In the genomic region with DNA sequence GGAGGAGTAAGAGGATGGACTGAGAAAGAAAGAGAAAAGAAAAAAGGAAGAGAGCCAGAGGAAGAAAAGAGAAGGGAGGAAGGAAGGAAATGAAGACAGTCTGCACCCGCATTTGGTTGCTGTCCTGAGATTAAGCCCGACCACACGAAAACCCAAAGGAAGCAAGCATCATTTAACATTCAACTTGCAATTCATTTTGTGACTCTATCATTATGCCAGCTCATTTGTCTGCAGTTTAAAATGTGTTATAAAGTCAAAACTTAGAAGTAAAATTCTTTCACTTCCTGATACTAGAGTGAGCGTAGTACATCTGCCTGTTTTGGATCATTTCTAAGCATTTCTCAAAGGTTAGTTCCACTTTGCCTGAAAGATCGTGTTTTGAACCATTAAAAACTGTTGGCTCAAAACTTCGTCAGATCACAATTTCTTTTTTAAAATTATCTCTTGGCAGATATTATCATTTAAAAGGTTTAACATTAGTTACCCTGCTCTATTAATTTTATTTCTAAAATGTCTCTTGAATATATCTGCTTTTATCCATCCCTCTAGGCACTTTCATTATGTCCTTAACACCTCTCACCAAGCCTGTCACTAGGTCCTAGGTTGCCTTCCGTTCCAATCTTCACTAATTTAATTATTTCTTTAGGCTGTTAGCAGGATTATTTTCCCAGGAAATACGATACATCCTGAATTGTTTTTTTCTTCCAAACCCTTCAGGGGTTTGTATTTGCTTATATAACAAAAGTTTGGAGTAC, we compare ENCODE assay signal across 8 cellular contexts.
DNase-seq lines count a peak whose midpoint lies in the region; ATAC-seq and TF ChIP-seq lines count a peak whose summit lies in the region.

No MANE protein-coding gene starts in this region.

- H3K27ac Mint-ChIP-seq in Calu3 (ENCODE audit: unreplicated experiment): no peak overlapping the region

- CTCF ChIA-PET in Calu3 (lab: Charles Lee): no interaction called here

- no peak overlapping the region for H3K27ac ChIP-seq in coronary artery

- no peaks in the 10 kb centered on the region for H3K36me3 Mint-ChIP-seq in Calu3 (ENCODE audit: insufficient read depth, unreplicated experiment)

- peaks cover 5% of the 10 kb centered on the region for H3K9me3 Mint-ChIP-seq in Calu3 (ENCODE audit: low read depth, unreplicated experiment)

- no peak overlapping the region; the same call in 1 of the 2 replicates for H3K4me3 ChIP-seq in GM12864 (ENCODE audit: low read depth, low read length)
- peak overlapping the region; percentile 48 for H3K4me3 ChIP-seq in coronary artery

- TF ChIP-seq CTCF in GM12864 (IDR thresholded peaks at IDR 0.05; ENCODE audit: low read depth, low read length, missing control alignments) (no peak), coronary artery (IDR thresholded peaks at IDR 0.05) (no peak), Calu3 (IDR thresholded peaks at IDR 0.05; ENCODE audit: unreplicated experiment) (no peak)

- peak; percentile 75 for ATAC-seq in GM21381 (IDR thresholded peaks at IDR 0.05; ENCODE audit: unreplicated experiment)
- ATAC-seq in HG03558 (IDR thresholded peaks at IDR 0.05; ENCODE audit: extremely low read depth, unreplicated experiment): peak; percentile 50

- H3K27me3 Mint-ChIP-seq in Calu3 (ENCODE audit: unreplicated experiment): no peaks in the 10 kb centered on the region

- DNase-seq in GM12864 (ENCODE audit: low read depth) (peak; percentile 38), coronary artery (ENCODE audit: low spot score) (no peak), NCI-H2196 treated with DMSO at 0.1 percent for 48 hours (lab: John Stamatoyannopoulos, UW; ENCODE audit: unreplicated experiment) (no peak), Calu3 (no peak), posterior vena cava (ENCODE audit: low spot score) (no peak), NCI-H1436 (lab: John Stamatoyannopoulos, UW) (no peak)

- intact Hi-C loops in Calu3 (cut with micrococcal nuclease; ENCODE audit: unreplicated experiment): no loop called here
- intact Hi-C loops in posterior vena cava (cut with DNase I): no loop called here

- no peaks in the 10 kb centered on the region for H3K4me1 Mint-ChIP-seq in Calu3 (ENCODE audit: low read depth, unreplicated experiment)

- H3K4me3 Mint-ChIP-seq in Calu3 (ENCODE audit: low read depth, unreplicated experiment): no peak overlapping the region

- BruUV-seq in Calu3 (replicated peaks; lab: Mats Ljungman, UMichigan): no TSS peak
